Comparison of ENCODE assay signal across 12 cellular contexts in the genomic region with DNA sequence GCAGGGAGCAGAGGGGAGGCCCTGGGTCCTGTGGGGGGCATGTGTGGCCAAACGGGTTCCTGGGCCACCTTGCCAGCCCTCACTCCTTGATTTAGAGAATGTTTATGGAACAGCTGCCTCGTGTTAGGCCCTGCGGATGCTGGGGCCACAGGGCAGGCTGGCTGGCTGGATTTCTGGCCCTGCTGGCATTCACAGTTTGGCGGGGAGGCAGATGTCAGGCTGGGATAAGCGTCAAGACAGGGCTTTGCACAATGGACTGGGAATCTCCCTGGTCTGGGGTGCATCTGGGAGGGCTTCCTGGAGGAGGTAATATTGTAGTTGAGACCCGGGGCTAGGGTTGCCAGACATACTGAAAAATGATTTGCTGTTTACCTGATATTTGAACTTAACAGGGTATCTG. TPM values are rescaled to one million over a fixed set of nuclear protein-coding genes. Genes with fewer than 3 reads are reported as not detected.
DNase-seq lines count a peak whose midpoint lies in the region; ATAC-seq, FAIRE-seq and TF ChIP-seq lines count a peak whose summit lies in the region.
"Had no signal": no experiment of that assay in that cellular context is flagged by ENCODE, and none has a peak within 500 bp of the region (broad histone marks: within the 10 kb centered on the region; RNA-seq: fewer than 3 reads in every experiment).

No MANE protein-coding gene starts in this region.

- TF ChIP-seq POLR2A in suprapubic skin (IDR thresholded peaks at IDR 0.05) (no peak), HepG2 (IDR thresholded peaks at IDR 0.05; ENCODE audit: insufficient read depth in 1 of 2, low read depth in 2 of 2, low read length in 2 of 2) (no peak)

- H3K9me3 Mint-ChIP-seq in HFFc6 (no peaks in the 10 kb centered on the region), brain (no peaks in the 10 kb centered on the region)
- no peaks in the 10 kb centered on the region for H3K9me3 Mint-ChIP-seq in naive thymus-derived CD8-positive, alpha-beta T cell
- H3K9me3 Mint-ChIP-seq: activated naive CD8-positive, alpha-beta T cell treated with anti-CD3 and anti-CD28 coated beads, Interleukin-2, amount 10 ng/mL, durations not matched to agents 7 days and 5 days; naive thymus-derived CD4-positive, alpha-beta T cell had no signal

- CTCF ChIA-PET in HepG2 (lab: Yijun Ruan, JAX; ENCODE audit: low intra/inter-chr PET ratio, low total read pairs) = no interaction called here

- no peak for DNase-seq in HFFc6
- no peak for DNase-seq in suprapubic skin (ENCODE audit: low spot score in 2 of 2)
- DNase-seq in effector CD8-positive, alpha-beta T cell (lab: John Stamatoyannopoulos, UW) = no peak
- DNase-seq in ACHN = no peak
- DNase-seq in naive thymus-derived CD8-positive, alpha-beta T cell = no peak
- no peak for DNase-seq in HepG2 (ENCODE audit: low spot score)
- DNase-seq: activated CD8-positive, alpha-beta memory T cell treated with anti-CD3 and anti-CD28 coated beads for 24 hours; activated naive CD8-positive, alpha-beta T cell treated with anti-CD3 and anti-CD28 coated beads, Interleukin-2, amount 10 ng/mL, durations not matched to agents 7 days and 5 days; naive thymus-derived CD4-positive, alpha-beta T cell had no signal

- FAIRE-seq in HepG2 (lab: Jason Lieb, UNC) = no peak
- FAIRE-seq: endometrium had no signal

- no peak overlapping the region for H3K9ac ChIP-seq in HepG2 (ENCODE audit: insufficient read depth, low read depth, low read length)

- H3K27ac ChIP-seq in layer of hippocampus (ENCODE audit: low read depth, low read length) = peak overlapping the region; percentile 77
- H3K27ac ChIP-seq in suprapubic skin = peak overlapping the region; percentile 28
- H3K27ac ChIP-seq in HepG2 (ENCODE audit: extremely low read length, insufficient read depth, low read length) = no peak overlapping the region

- intact Hi-C loops in HepG2 (cut with micrococcal nuclease; ENCODE audit: unreplicated experiment) = no loop called here

- 75% methylated on average over 5 of the region's 6 CpGs for WGBS in suprapubic skin
- WGBS in HepG2 (ENCODE audit: low lambda C conversion rate) = 56% methylated on average over 3 of the region's 6 CpGs

- H3K27me3 ChIP-seq in layer of hippocampus (ENCODE audit: control insufficient read depth, insufficient read depth, low read length) (no peaks in the 10 kb centered on the region), suprapubic skin (no peaks in the 10 kb centered on the region), HepG2 (ENCODE audit: control insufficient read depth in 1 of 2, insufficient read depth in 2 of 2, low read length in 2 of 2) (no peaks in the 10 kb centered on the region)

- H3K4me2 ChIP-seq in HepG2 (ENCODE audit: low read depth, low read length) = no peak overlapping the region

- H3K4me1 ChIP-seq in suprapubic skin (peaks cover 53% of the 10 kb centered on the region), HepG2 (ENCODE audit: insufficient read depth, low read length) (peaks cover 30% of the 10 kb centered on the region)

- TF ChIP-seq EP300 in suprapubic skin (IDR thresholded peaks at IDR 0.05) (no peak), HepG2 (IDR thresholded peaks at IDR 0.05; ENCODE audit: low read depth in 2 of 2, low read length in 2 of 2) (no peak), HepG2 (CRISPR knock-in tag; IDR thresholded peaks at IDR 0.05; ENCODE audit: borderline replicate concordance) (no peak)

- H2AFZ ChIP-seq in HepG2 (ENCODE audit: low read length) = no peak overlapping the region

- H3K4me3 ChIP-seq in suprapubic skin (no peak overlapping the region), HepG2 (replicated peaks in 1 of 3; ENCODE audit: insufficient read depth in 1 of 3, low read depth in 2 of 3, low read length in 3 of 3) (no peak overlapping the region)

- H3K79me2 ChIP-seq in HepG2 (ENCODE audit: insufficient read depth, low read length) = no peaks in the 10 kb centered on the region

- POLR2A ChIA-PET in naive thymus-derived CD8-positive, alpha-beta T cell (lab: Charles Lee) = no interaction called here
- POLR2A ChIA-PET in HepG2 (lab: Yijun Ruan, JAX) = no interaction called here

- no TSS peak for BruUV-seq in HepG2 (replicated peaks; lab: Mats Ljungman, UMichigan)

- H3K9me3 ChIP-seq in suprapubic skin = no peaks in the 10 kb centered on the region
- H3K9me3 ChIP-seq in HepG2 (ENCODE audit: low read length) = no peaks in the 10 kb centered on the region

- in situ Hi-C loops in ACHN (cut with HindIII; ENCODE audit: low pct_ligation_motif_present, low pct_unique_long_range_greater_than_20kb, low sequenced_read_pairs) = no loop called here
- in situ Hi-C loops in HepG2 (cut with HindIII; ENCODE audit: extremely low pct_ligation_motif_present, low pct_unique_long_range_greater_than_20kb) = no loop called here

- H3K27ac Mint-ChIP-seq in HFFc6 (peak overlapping the region; percentile 90), brain (peak overlapping the region; percentile 92 to 98 (median 97))
- peak overlapping the region in 1 of 10 donors; percentile 11 for H3K27ac Mint-ChIP-seq in naive thymus-derived CD8-positive, alpha-beta T cell
- H3K27ac Mint-ChIP-seq: activated naive CD8-positive, alpha-beta T cell treated with anti-CD3 and anti-CD28 coated beads, Interleukin-2, amount 10 ng/mL, durations not matched to agents 7 days and 5 days; naive thymus-derived CD4-positive, alpha-beta T cell had no signal

- no peak for TF ChIP-seq RAD21 in HepG2 (CRISPR knock-in tag; IDR thresholded peaks at IDR 0.05)

- H4K20me1 ChIP-seq in HepG2 (ENCODE audit: insufficient read depth, low read length) = no peaks in the 10 kb centered on the region

- H3K4me3 Mint-ChIP-seq in HFFc6 = peak overlapping the region; percentile 77
- peak overlapping the region; percentile 70 to 77 (median 73) for H3K4me3 Mint-ChIP-seq in brain
- no peak overlapping the region for H3K4me3 Mint-ChIP-seq in naive thymus-derived CD8-positive, alpha-beta T cell
- H3K4me3 Mint-ChIP-seq: activated naive CD8-positive, alpha-beta T cell treated with anti-CD3 and anti-CD28 coated beads, Interleukin-2, amount 10 ng/mL, durations not matched to agents 7 days and 5 days; naive thymus-derived CD4-positive, alpha-beta T cell had no signal

- TF ChIP-seq CTCF in HFFc6 (IDR thresholded peaks at IDR 0.05) = no peak
- TF ChIP-seq CTCF in brain (conservative IDR thresholded peaks at IDR 0.05) = no peak
- TF ChIP-seq CTCF in suprapubic skin (IDR thresholded peaks at IDR 0.05) = no peak
- TF ChIP-seq CTCF in HepG2 (CRISPR knock-in tag; IDR thresholded peaks at IDR 0.05) = no peak

- H3K36me3 Mint-ChIP-seq in HFFc6 (ENCODE audit: low read depth) (0 out of 2 replicates have a peak, but pooled peaks cover 3% of the 10 kb centered on the region), brain (no peaks in the 10 kb centered on the region)
- no peaks in the 10 kb centered on the region for H3K36me3 Mint-ChIP-seq in naive thymus-derived CD8-positive, alpha-beta T cell
- H3K36me3 Mint-ChIP-seq: activated naive CD8-positive, alpha-beta T cell treated with anti-CD3 and anti-CD28 coated beads, Interleukin-2, amount 10 ng/mL, durations not matched to agents 7 days and 5 days; naive thymus-derived CD4-positive, alpha-beta T cell had no signal

- H3K36me3 ChIP-seq in suprapubic skin (no peaks in the 10 kb centered on the region), HepG2 (replicated peaks in 1 of 2; ENCODE audit: control insufficient read depth in 1 of 2, insufficient read depth in 2 of 2, low read length in 2 of 2) (no peaks in the 10 kb centered on the region)

- no peak for ATAC-seq in naive thymus-derived CD8-positive, alpha-beta T cell
- ATAC-seq in HepG2 = no peak
- ATAC-seq: naive thymus-derived CD4-positive, alpha-beta T cell had no signal

- H3K4me1 Mint-ChIP-seq in HFFc6 (ENCODE audit: low read depth) (peaks cover 64% of the 10 kb centered on the region), brain (peaks cover 73% of the 10 kb centered on the region)
- peaks cover 0 to 3% (median 0%) of the 10 kb centered on the region in 4 donors for H3K4me1 Mint-ChIP-seq in naive thymus-derived CD8-positive, alpha-beta T cell
- H3K4me1 Mint-ChIP-seq: naive thymus-derived CD4-positive, alpha-beta T cell had no signal

- H3K27me3 Mint-ChIP-seq in HFFc6 (ENCODE audit: insufficient read depth) (peaks cover 1% of the 10 kb centered on the region; the same call in 1 of the 2 replicates), brain (peaks cover 6% of the 10 kb centered on the region)
- H3K27me3 Mint-ChIP-seq in naive thymus-derived CD8-positive, alpha-beta T cell = no peaks in the 10 kb centered on the region
- H3K27me3 Mint-ChIP-seq: naive thymus-derived CD4-positive, alpha-beta T cell had no signal

RNA-seq across cellular contexts. Expression of gene NCS1, which starts 13.8 kb away (rescaled TPM):
- total RNA-seq in HFFc6 (2021; fragmentation: NEBNext Ultra II Directional; extraction: Animal tissue kit (Norgen Biotek cat#: 25700)) = 100 to 1,000 TPM in 4 of 6 experiments, 10 to 100 TPM in 2; 96.5 to 108 (median 104) TPM
- 120 TPM for polyA plus RNA-seq in brain (ENCODE audit: insufficient read depth, low read depth, low replicate concordance)
- 10 to 100 TPM; 11.6 to 32.5 (median 24.3) TPM for total RNA-seq in suprapubic skin
- total RNA-seq in naive thymus-derived CD8-positive, alpha-beta T cell = not detected
- under 1 TPM in 1 of 3 donors, not detected in 2; 0.30 TPM for polyA plus RNA-seq in naive thymus-derived CD8-positive, alpha-beta T cell
- 6.1 and 6.9 TPM in 2 replicates for total RNA-seq in HepG2 (2016; rRNA removed; fragmentation: Illumina TruSeq; extraction: Trizol)
- 6.7 and 7.8 TPM in 2 replicates for total RNA-seq in HepG2 (2016; cell fraction: cytosol; rRNA removed; fragmentation: Illumina TruSeq; extraction: Trizol; ENCODE audit: low read depth)
- total RNA-seq in HepG2 (2016; cell fraction: insoluble cytoplasmic fraction; rRNA removed; fragmentation: Illumina TruSeq; extraction: Trizol) = 5.1 and 5.3 TPM in 2 replicates
- 12.6 and 14.1 TPM in 2 replicates for total RNA-seq in HepG2 (2016; cell fraction: membrane; rRNA removed; fragmentation: Illumina TruSeq; extraction: Trizol)
- total RNA-seq in HepG2 (2016; cell fraction: nucleus; rRNA removed; fragmentation: Illumina TruSeq; extraction: Trizol) = 2.1 and 3.4 TPM in 2 replicates
- 4.1 and 4.7 TPM in 2 replicates for polyA plus RNA-seq in HepG2 (2011; rRNA removed)
- polyA plus RNA-seq in HepG2 (2011; cell fraction: cytosol; rRNA removed) = 3.9 TPM in 2 replicates
- polyA plus RNA-seq in HepG2 (2011; cell fraction: nucleus; rRNA removed) = 1.7 and 2.5 TPM in 2 replicates
- 1.4 and 1.6 TPM in 2 replicates for polyA plus RNA-seq in HepG2 (2012)
- polyA plus RNA-seq in HepG2 (2016; cell fraction: cytosol; fragmentation: Illumina TruSeq; extraction: Trizol; ENCODE audit: low read depth) = 17.2 and 18.8 TPM in 2 replicates
- 7.4 and 8.4 TPM in 2 replicates for polyA plus RNA-seq in HepG2 (2016; cell fraction: insoluble cytoplasmic fraction; fragmentation: Illumina TruSeq; extraction: Trizol; ENCODE audit: low read depth)
- 16.6 and 20.9 TPM in 2 replicates for polyA plus RNA-seq in HepG2 (2016; cell fraction: membrane; fragmentation: Illumina TruSeq; extraction: Trizol; ENCODE audit: low read depth)
- 6.6 and 7.1 TPM in 2 replicates for polyA plus RNA-seq in HepG2 (2016; cell fraction: nucleus; fragmentation: Illumina TruSeq; extraction: Trizol; ENCODE audit: insufficient read depth, low read depth)
- polyA minus RNA-seq in HepG2 (2011; rRNA and poly(A)+ RNA removed; ENCODE audit: low replicate concordance) = 5.0 and 83.3 TPM in 2 replicates
- polyA minus RNA-seq in HepG2 (2011; cell fraction: cytosol; rRNA and poly(A)+ RNA removed) = 2.5 and 3.3 TPM in 2 replicates
- 0.99 and 1.0 TPM in 2 replicates for polyA minus RNA-seq in HepG2 (2011; cell fraction: nucleus; rRNA and poly(A)+ RNA removed)
- polyA plus RNA-seq: naive thymus-derived CD4-positive, alpha-beta T cell had no signal

Comparison
In these comparisons a context has a peak if more than half of its experiments do, and no peak if none do; other contexts are left out.
1. H3K4me3 Mint-ChIP-seq: peak in HFFc6 (single experiment) and brain (5 of 5); none in naive thymus-derived CD8-positive, alpha-beta T cell (0 of 10).